ENCODE assay signal across 8 cellular contexts in the genomic region with DNA sequence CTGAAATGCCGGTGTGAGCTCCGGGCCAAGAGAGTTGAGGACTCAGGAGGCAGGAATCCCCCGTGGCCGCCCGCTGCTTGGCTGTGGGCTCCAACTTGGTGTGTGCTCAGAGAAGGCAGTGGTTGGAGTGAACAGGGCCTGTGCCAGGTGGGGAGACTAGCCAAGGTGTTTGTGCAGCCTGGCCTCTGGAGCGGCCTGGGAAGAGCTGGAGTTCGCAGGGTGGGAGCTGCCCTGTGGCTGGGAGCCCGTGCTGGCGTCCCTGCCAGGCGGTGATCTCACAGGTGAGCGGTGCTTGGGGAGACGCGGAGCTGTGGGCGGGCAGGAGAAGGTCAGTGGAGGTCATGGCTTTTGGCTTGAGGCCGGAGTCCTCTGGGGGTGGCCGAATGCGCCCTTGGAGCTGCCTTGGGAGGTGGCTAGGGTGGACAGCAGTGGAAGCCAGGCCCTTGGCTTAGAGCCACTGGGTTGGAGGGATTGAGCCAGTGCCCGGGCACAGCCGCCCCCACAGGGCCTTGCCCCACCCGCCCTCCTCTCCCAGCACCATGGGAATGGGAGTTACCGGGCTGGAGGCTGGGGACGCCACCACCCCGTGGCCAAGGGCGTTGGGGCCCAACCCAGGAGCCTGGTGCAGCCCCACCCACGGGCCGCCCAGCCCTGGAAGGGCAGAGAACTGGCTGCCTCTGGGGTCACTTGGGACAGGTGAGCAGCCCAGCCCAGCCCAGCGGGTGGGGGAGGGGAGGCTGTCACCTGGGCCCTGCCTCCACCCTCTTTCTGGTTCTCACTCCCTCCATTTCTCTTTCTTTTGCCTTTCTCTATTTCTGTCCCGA. TPM values are rescaled to one million over a fixed set of nuclear protein-coding genes. Genes with fewer than 3 reads are reported as not detected.
DNase-seq lines count a peak whose midpoint lies in the region; ATAC-seq lines count a peak whose summit lies in the region.

No MANE protein-coding gene starts in this region.

- H3K27me3 ChIP-seq in endocrine pancreas (ENCODE audit: control insufficient read depth, insufficient read depth, low read length), result no peaks in the 10 kb centered on the region

- H3K4me3 ChIP-seq in SK-N-MC, result peak overlapping the region; percentile 94
- no peak overlapping the region for H3K4me3 ChIP-seq in endocrine pancreas (ENCODE audit: control insufficient read depth, insufficient read depth, low read length)

- ATAC-seq in HG02642 (IDR thresholded peaks at IDR 0.05; ENCODE audit: poor library complexity, unreplicated experiment) (no peak), GM19463 (IDR thresholded peaks at IDR 0.05; ENCODE audit: unreplicated experiment) (no peak), HG02571 (IDR thresholded peaks at IDR 0.05; ENCODE audit: unreplicated experiment) (no peak)

- peak; percentile 22 for DNase-seq in NCI-H2227 (lab: John Stamatoyannopoulos, UW; ENCODE audit: unreplicated experiment)
- DNase-seq in NCI-H2227 treated with DMSO at 0.1 percent for 48 hours (lab: John Stamatoyannopoulos, UW), result no peak
- DNase-seq in SK-N-MC (ENCODE audit: low read depth, low spot score), result no peak
- DNase-seq in myocyte (ENCODE audit: low read depth), result peak; percentile 67

- H3K4me1 ChIP-seq in endocrine pancreas (ENCODE audit: control insufficient read depth, insufficient read depth, low read length), result no peaks in the 10 kb centered on the region

- H3K9ac ChIP-seq in SK-N-MC (ENCODE audit: insufficient read length) (peak overlapping the region; percentile 75), endocrine pancreas (ENCODE audit: control insufficient read depth, insufficient read depth, low read length) (peak overlapping the region; percentile 50)

- H3K36me3 ChIP-seq in SK-N-MC (ENCODE audit: insufficient read depth, low read length) (peaks cover 4% of the 10 kb centered on the region), endocrine pancreas (ENCODE audit: control insufficient read depth, insufficient read depth, low read length) (no peaks in the 10 kb centered on the region)

- H3K27ac ChIP-seq in SK-N-MC, result peak overlapping the region; percentile 76

- H3K9me3 ChIP-seq in SK-N-MC (ENCODE audit: low read depth, low read length) (no peaks in the 10 kb centered on the region), endocrine pancreas (ENCODE audit: control insufficient read depth, low read length) (no peaks in the 10 kb centered on the region)

RNA-seq across cellular contexts. Expression of a gene that starts 7.1 kb away (rescaled TPM):
- 441 and 497 TPM in 2 replicates for total RNA-seq in myocyte
- 414 TPM for polyA plus RNA-seq in myocyte (2012)

RNA-seq across cellular contexts. Expression of a gene that starts 13.3 kb away (rescaled TPM):
- total RNA-seq in myocyte, result 33.8 and 55.3 TPM in 2 replicates
- 66.6 TPM for polyA plus RNA-seq in myocyte (2012)

RNA-seq across cellular contexts. Expression of a gene that starts 13.7 kb away (rescaled TPM):
- 17.2 and 30.6 TPM in 2 replicates for total RNA-seq in myocyte
- polyA plus RNA-seq in myocyte (2012), result 31.9 TPM

RNA-seq across cellular contexts. Expression of a gene that starts 20.5 kb away (rescaled TPM):
- 46.5 and 61.9 TPM in 2 replicates for total RNA-seq in myocyte
- 193 TPM for polyA plus RNA-seq in myocyte (2012)

RNA-seq across cellular contexts. Expression of a gene that starts 23.6 kb away (rescaled TPM):
- not detected in 2 replicates for total RNA-seq in myocyte
- polyA plus RNA-seq in myocyte (2012), result 0.35 TPM

Comparison
In these comparisons a context has a peak if more than half of its experiments do, and no peak if none do; other contexts are left out.
1. DNase-seq: peak in NCI-H2227 (single experiment) and myocyte (single experiment); none in NCI-H2227 treated with DMSO at 0.1 percent for 48 hours (single experiment) and SK-N-MC (single experiment).